Comparison of ENCODE assay signal across 33 cellular contexts in the genomic region with DNA sequence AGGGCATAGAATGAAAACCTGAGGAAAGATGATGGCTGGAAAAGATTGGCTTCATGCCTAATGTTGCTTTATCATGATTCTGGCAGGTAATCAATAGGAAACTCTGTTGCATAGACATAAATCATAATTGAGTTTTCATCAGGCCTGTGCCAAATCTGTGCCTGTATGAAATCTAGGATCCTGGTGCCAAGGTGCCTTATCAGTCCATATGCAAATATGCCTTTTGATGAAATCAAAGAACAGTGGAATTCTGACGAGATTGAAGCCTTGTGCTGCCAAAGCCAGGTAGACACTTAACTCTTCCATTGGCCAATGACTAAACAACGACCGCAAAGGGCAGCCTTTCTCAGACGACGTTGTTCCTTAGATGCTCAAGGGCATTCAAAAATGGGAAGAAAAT.
"Had no signal": no experiment of that assay in that cellular context is flagged by ENCODE, and none has a peak within 500 bp of the region (broad histone marks: within the 10 kb centered on the region; RNA-seq: fewer than 3 reads in every experiment).

No MANE protein-coding gene starts in this region.

- H3K36me3 ChIP-seq: adrenal gland, ascending aorta, brain microvascular endothelial cell, breast epithelium, cardiac muscle cell had no signal

- H3K9me3 ChIP-seq: adrenal gland, ascending aorta, breast epithelium had no signal

- ATAC-seq: activated naive CD4-positive, alpha-beta T cell treated with anti-CD3 and anti-CD28 coated beads, Interleukin-2, amount 50 U/mL, for 72 hours; activated naive CD8-positive, alpha-beta T cell treated with anti-CD3 and anti-CD28 coated beads, Interleukin-2, amount 50 U/mL, for 24 hours; activated T-cell treated with anti-CD3 and anti-CD28 coated beads, Interleukin-2, amount 50 U/mL, for 4 hours; activated T-cell treated with anti-CD3 and anti-CD28 coated beads, Interleukin-2, amount 50 U/mL, for 72 hours; activated T-helper 17 cell treated with anti-CD3 and anti-CD28 coated beads, Interleukin-2, amount 50 U/mL, for 72 hours had no signal

- H3K4me3 ChIP-seq: adrenal gland, ascending aorta, breast epithelium, cardiac muscle cell had no signal

- FAIRE-seq: astrocyte had no signal

- H3K27me3 ChIP-seq: adrenal gland, ascending aorta, brain microvascular endothelial cell, breast epithelium, cardiac muscle cell had no signal

- H3K27ac ChIP-seq: adrenal gland, ascending aorta, brain microvascular endothelial cell, breast epithelium, cardiac muscle cell had no signal

- H3K4me1 ChIP-seq: adrenal gland, ascending aorta, breast epithelium had no signal

- DNase-seq: activated effector memory CD4-positive, alpha-beta T cell treated with anti-CD3 and anti-CD28 coated beads, Interleukin-2, amount 50 U/mL, for 16 hours; activated effector memory CD4-positive, alpha-beta T cell treated with Interleukin-2 at 50 U/mL for 16 hours; activated gamma-delta T cell; activated gamma-delta T cell treated with Interleukin-2 at 50 U/mL for 16 hours; activated naive CD4-positive, alpha-beta T cell; activated naive CD4-positive, alpha-beta T cell treated with anti-CD3 and anti-CD28 coated beads for 36 hours; activated naive CD4-positive, alpha-beta T cell treated with anti-CD3 and anti-CD28 coated beads, Interleukin-2, amount 10 ng/mL, durations not matched to agents 7 days and 5 days; activated naive CD4-positive, alpha-beta T cell treated with anti-CD3 and anti-CD28 coated beads, Interleukin-2, amount 50 U/mL, for 16 hours; activated naive CD4-positive, alpha-beta T cell treated with Interleukin-2 at 50 U/mL for 16 hours; activated naive CD8-positive, alpha-beta T cell treated with anti-CD3 and anti-CD28 coated beads for 36 hours; activated naive CD8-positive, alpha-beta T cell treated with anti-CD3 and anti-CD28 coated beads, Interleukin-2, amount 10 ng/mL, durations not matched to agents 7 days and 5 days; activated naive CD8-positive, alpha-beta T cell treated with anti-CD3 and anti-CD28 coated beads, Interleukin-2, amount 50 U/mL, for 24 hours; activated T-cell treated with anti-CD3 and anti-CD28 coated beads for 4 hours; activated T-cell treated with anti-CD3 and anti-CD28 coated beads, Interleukin-2, amount 50 U/mL, for 1 hour; activated T-cell treated with anti-CD3 and anti-CD28 coated beads, Interleukin-2, amount 50 U/mL, for 24 hours; activated T-cell treated with anti-CD3 and anti-CD28 coated beads, Interleukin-2, amount 50 U/mL, for 4 hours; activated T-cell treated with anti-CD3 and anti-CD28 coated beads, Interleukin-2, amount 50 U/mL, for 48 hours; activated T-cell treated with anti-CD3 and anti-CD28 coated beads, Interleukin-2, amount 50 U/mL, for 72 hours; adrenal gland; amniotic stem cell; amygdala; anterior cingulate cortex; aorta; brain microvascular endothelial cell; caudate nucleus; central memory CD4-positive, alpha-beta T cell; cerebellar nuclear complex had no signal
